ENCODE assay signal across 23 cellular contexts in genomic region chr1:202157945-202158344, GRCh38. TPM values are rescaled to one million over a fixed set of nuclear protein-coding genes. Genes with fewer than 3 reads are reported as not detected.
DNase-seq lines count a peak whose midpoint lies in the region; ATAC-seq lines count a peak whose summit lies in the region.
"Had no signal": no experiment of that assay in that cellular context is flagged by ENCODE, and none has a peak within 500 bp of the region (broad histone marks: within the 10 kb centered on the region; RNA-seq: fewer than 3 reads in every experiment).

No MANE protein-coding gene starts in this region.

- H3K27ac ChIP-seq in KOPT-K1 (ENCODE audit: low read depth, low read length, poor library complexity, severe bottlenecking): peak overlapping the region; percentile 99
- H3K27ac ChIP-seq: heart left ventricle, left ventricle myocardium inferior, RWPE1 had no signal

- H3K4me3 ChIP-seq in HAP-1: no peak overlapping the region
- H3K4me3 ChIP-seq: left ventricle myocardium inferior, testis had no signal

- no peaks in the 10 kb centered on the region; the same call in 1 of the 2 replicates for H3K4me1 ChIP-seq in HAP-1

- H3K36me3 ChIP-seq in KOPT-K1 (ENCODE audit: insufficient read depth, low read length): peaks cover 67% of the 10 kb centered on the region
- no peaks in the 10 kb centered on the region for H3K36me3 ChIP-seq in HAP-1 (replicated peaks)
- H3K36me3 ChIP-seq: left ventricle myocardium inferior had no signal

- in situ Hi-C loops in HAP-1 (cut with MboI; ENCODE audit: low sequenced_read_pairs): no loop called here

- H3K9me3 ChIP-seq in KOPT-K1 (ENCODE audit: insufficient read depth, low read length, poor library complexity, severe bottlenecking) (no peaks in the 10 kb centered on the region), HAP-1 (no peaks in the 10 kb centered on the region)
- H3K9me3 ChIP-seq: heart left ventricle, left ventricle myocardium inferior, testis had no signal

- no peaks in the 10 kb centered on the region for H3K27me3 Mint-ChIP-seq in activated T-cell treated with anti-CD3 and anti-CD28 coated beads, Interleukin-2, amount 50 U/mL, for 4 hours (ENCODE audit: low read depth)
- H3K27me3 Mint-ChIP-seq in natural killer cell treated with Interleukin-12 subunit alpha and Interleukin-12 subunit beta and Interleukin-15 and Interleukin-18, amount 100 ng/mL, for 72 hours: no peaks in the 10 kb centered on the region

- H3K4me3 Mint-ChIP-seq in activated T-cell treated with anti-CD3 and anti-CD28 coated beads, Interleukin-2, amount 50 U/mL, for 4 hours: peak overlapping the region; percentile 91
- H3K4me3 Mint-ChIP-seq in natural killer cell treated with Interleukin-12 subunit alpha and Interleukin-12 subunit beta and Interleukin-15 and Interleukin-18, amount 100 ng/mL, for 72 hours: peak overlapping the region; percentile 99

- no peak for DNase-seq in activated T-cell treated with anti-CD3 and anti-CD28 coated beads, Interleukin-2, amount 50 U/mL, for 4 hours
- DNase-seq in activated T-cell treated with anti-CD3 and anti-CD28 coated beads, Interleukin-2, amount 50 U/mL, for 48 hours: no peak
- DNase-seq in activated naive CD4-positive, alpha-beta T cell treated with anti-CD3 and anti-CD28 coated beads, Interleukin-2, amount 50 U/mL, for 72 hours (ENCODE audit: low spot score in 2 of 2): no peak
- DNase-seq in natural killer cell treated with Interleukin-12 subunit alpha and Interleukin-12 subunit beta and Interleukin-15 and Interleukin-18, amount 100 ng/mL, for 72 hours (ENCODE audit: low spot score): no peak
- no peak for DNase-seq in retina
- no peak for DNase-seq in effector CD4-positive, alpha-beta T cell
- DNase-seq in HAP-1 (ENCODE audit: low spot score in 2 of 2): no peak
- DNase-seq: ACHN; activated CD4-positive, alpha-beta T cell treated with anti-CD3 and anti-CD28 coated beads, Interleukin-2, amount 50 U/mL, for 4 hours; activated gamma-delta T cell treated with Interleukin-2 at 50 U/mL for 16 hours; DMS79 treated with DMSO at 0.1 percent for 48 hours; heart left ventricle; KG1; left ventricle myocardium inferior; NCI-H1092; NCI-H2029 treated with DMSO at 0.1 percent for 48 hours; NCI-H510A; stimulated activated CD8-positive, alpha-beta memory T cell treated with anti-CD3 and anti-CD28 coated beads, Interleukin-4, amount 100 ng/mL, for 48 hours; testis had no signal

- H3K27me3 ChIP-seq in HAP-1 (ENCODE audit: low read depth): no peaks in the 10 kb centered on the region
- H3K27me3 ChIP-seq: heart left ventricle, testis had no signal

- peaks cover 75% of the 10 kb centered on the region for H3K4me1 Mint-ChIP-seq in activated T-cell treated with anti-CD3 and anti-CD28 coated beads, Interleukin-2, amount 50 U/mL, for 4 hours (ENCODE audit: low read depth)
- peaks cover 56 to 57% of the 10 kb centered on the region in 2 donors for H3K4me1 Mint-ChIP-seq in natural killer cell treated with Interleukin-12 subunit alpha and Interleukin-12 subunit beta and Interleukin-15 and Interleukin-18, amount 100 ng/mL, for 72 hours (ENCODE audit: low read depth in 2 of 2)

- ATAC-seq in activated T-cell treated with anti-CD3 and anti-CD28 coated beads, Interleukin-2, amount 50 U/mL, for 4 hours: no peak
- ATAC-seq in activated naive CD4-positive, alpha-beta T cell treated with anti-CD3 and anti-CD28 coated beads, Interleukin-2, amount 50 U/mL, for 72 hours: no peak
- ATAC-seq in natural killer cell treated with Interleukin-12 subunit alpha and Interleukin-12 subunit beta and Interleukin-15 and Interleukin-18, amount 100 ng/mL, for 72 hours: no peak
- ATAC-seq: heart left ventricle, SK-N-SH treated with all-trans-retinoic acid at 6 μM for 48 hours had no signal

- H3K36me3 Mint-ChIP-seq in activated T-cell treated with anti-CD3 and anti-CD28 coated beads, Interleukin-2, amount 50 U/mL, for 4 hours (ENCODE audit: insufficient read depth): peaks cover 37% of the 10 kb centered on the region
- peaks cover 42 to 56% of the 10 kb centered on the region in 2 donors for H3K36me3 Mint-ChIP-seq in activated naive CD4-positive, alpha-beta T cell treated with anti-CD3 and anti-CD28 coated beads, Interleukin-2, amount 50 U/mL, for 72 hours
- H3K36me3 Mint-ChIP-seq in natural killer cell treated with Interleukin-12 subunit alpha and Interleukin-12 subunit beta and Interleukin-15 and Interleukin-18, amount 100 ng/mL, for 72 hours: peaks cover 29% of the 10 kb centered on the region

- peak overlapping the region; percentile 99 to 100 for H3K27ac Mint-ChIP-seq in activated naive CD4-positive, alpha-beta T cell treated with anti-CD3 and anti-CD28 coated beads, Interleukin-2, amount 50 U/mL, for 72 hours
- H3K27ac Mint-ChIP-seq in natural killer cell treated with Interleukin-12 subunit alpha and Interleukin-12 subunit beta and Interleukin-15 and Interleukin-18, amount 100 ng/mL, for 72 hours: peak overlapping the region; percentile 95 to 98

- no peaks in the 10 kb centered on the region for H3K9me3 Mint-ChIP-seq in activated T-cell treated with anti-CD3 and anti-CD28 coated beads, Interleukin-2, amount 50 U/mL, for 4 hours
- H3K9me3 Mint-ChIP-seq in activated naive CD4-positive, alpha-beta T cell treated with anti-CD3 and anti-CD28 coated beads, Interleukin-2, amount 50 U/mL, for 72 hours: no peaks in the 10 kb centered on the region
- no peaks in the 10 kb centered on the region for H3K9me3 Mint-ChIP-seq in natural killer cell treated with Interleukin-12 subunit alpha and Interleukin-12 subunit beta and Interleukin-15 and Interleukin-18, amount 100 ng/mL, for 72 hours

RNA-seq across cellular contexts. Expression of gene PTPN7, which starts 2.5 kb away (rescaled TPM):
- 100 to 1,000 TPM; 304 to 352 (median 331) TPM for total RNA-seq in activated T-cell treated with anti-CD3 and anti-CD28 coated beads, Interleukin-2, amount 50 U/mL, for 4 hours
- 100 to 1,000 TPM; 119 to 198 TPM for total RNA-seq in activated naive CD4-positive, alpha-beta T cell treated with anti-CD3 and anti-CD28 coated beads, Interleukin-2, amount 50 U/mL, for 72 hours
- 100 to 1,000 TPM; 227 to 312 TPM for total RNA-seq in natural killer cell treated with Interleukin-12 subunit alpha and Interleukin-12 subunit beta and Interleukin-15 and Interleukin-18, amount 100 ng/mL, for 72 hours

RNA-seq across cellular contexts. Expression of gene ARL8A, which starts 13.4 kb away (rescaled TPM):
- 10 to 100 TPM; 48.9 to 55.0 (median 52.1) TPM for total RNA-seq in activated T-cell treated with anti-CD3 and anti-CD28 coated beads, Interleukin-2, amount 50 U/mL, for 4 hours
- 10 to 100 TPM; 38.8 to 63.2 TPM for total RNA-seq in activated naive CD4-positive, alpha-beta T cell treated with anti-CD3 and anti-CD28 coated beads, Interleukin-2, amount 50 U/mL, for 72 hours
- 10 to 100 TPM; 68.0 to 80.0 TPM for total RNA-seq in natural killer cell treated with Interleukin-12 subunit alpha and Interleukin-12 subunit beta and Interleukin-15 and Interleukin-18, amount 100 ng/mL, for 72 hours

RNA-seq across cellular contexts. Expression of gene GPR37L1, which starts 35.2 kb away (rescaled TPM):
- total RNA-seq in activated T-cell treated with anti-CD3 and anti-CD28 coated beads, Interleukin-2, amount 50 U/mL, for 4 hours: not detected
- total RNA-seq in activated naive CD4-positive, alpha-beta T cell treated with anti-CD3 and anti-CD28 coated beads, Interleukin-2, amount 50 U/mL, for 72 hours: not detected
- total RNA-seq in natural killer cell treated with Interleukin-12 subunit alpha and Interleukin-12 subunit beta and Interleukin-15 and Interleukin-18, amount 100 ng/mL, for 72 hours: not detected
- total RNA-seq: mononuclear cell had no signal

RNA-seq across cellular contexts. Expression of gene LGR6, which starts 35.7 kb away (rescaled TPM):
- under 1 TPM in 2 of 3 donors, not detected in 1; 0.08 to 0.21 TPM for total RNA-seq in activated T-cell treated with anti-CD3 and anti-CD28 coated beads, Interleukin-2, amount 50 U/mL, for 4 hours
- total RNA-seq in activated naive CD4-positive, alpha-beta T cell treated with anti-CD3 and anti-CD28 coated beads, Interleukin-2, amount 50 U/mL, for 72 hours: under 1 TPM; 0.14 TPM
- 1 to 10 TPM; 5.8 to 5.9 TPM for total RNA-seq in natural killer cell treated with Interleukin-12 subunit alpha and Interleukin-12 subunit beta and Interleukin-15 and Interleukin-18, amount 100 ng/mL, for 72 hours
